Comparison of ENCODE assay signal across 25 cellular contexts in genomic region chr1:84382127-84382526, GRCh38. TPM values are rescaled to one million over a fixed set of nuclear protein-coding genes. Genes with fewer than 3 reads are reported as not detected.
DNase-seq lines count a peak whose midpoint lies in the region; ATAC-seq and TF ChIP-seq lines count a peak whose summit lies in the region.
"Had no signal": no experiment of that assay in that cellular context is flagged by ENCODE, and none has a peak within 500 bp of the region (broad histone marks: within the 10 kb centered on the region; RNA-seq: fewer than 3 reads in every experiment).

No MANE protein-coding gene starts in this region.

- H3T11ph ChIP-seq in H9 (ENCODE audit: low read length), result no peak overlapping the region

- no peak for TF ChIP-seq CTCF in H9 (conservative IDR thresholded peaks at IDR 0.05)
- no peak for TF ChIP-seq CTCF in epithelial cell of esophagus (IDR thresholded peaks at IDR 0.05; ENCODE audit: insufficient read depth, low read depth, low read length, missing control alignments)
- no peak for TF ChIP-seq CTCF in upper lobe of left lung (IDR thresholded peaks at IDR 0.05)

- H4K91ac ChIP-seq in H9 (ENCODE audit: insufficient read length, low read depth, low read length), result no peak overlapping the region

- H2AFZ ChIP-seq in H9 (ENCODE audit: low read length), result peak overlapping the region; percentile 40

- no peaks in the 10 kb centered on the region; the same call in 1 of the 2 replicates for H3K27me3 ChIP-seq in H9 (ENCODE audit: insufficient read depth, low read length)
- no peaks in the 10 kb centered on the region for H3K27me3 ChIP-seq in upper lobe of left lung
- H3K27me3 ChIP-seq: adrenal gland; BLaER1 treated with 17β-estradiol and CSF1 and Interleukin-3, amounts not matched to agents 10 nM and 100 nM; spleen; thyroid gland had no signal

- no peak overlapping the region for H3K27ac Mint-ChIP-seq in H9
- H3K27ac Mint-ChIP-seq: activated CD4-positive, alpha-beta memory T cell treated with anti-CD3 and anti-CD28 coated beads for 36 hours; activated naive CD4-positive, alpha-beta T cell treated with anti-CD3 and anti-CD28 coated beads, Interleukin-2, amount 10 ng/mL, durations not matched to agents 7 days and 5 days; brain; T-helper 1 cell treated with Interleukin-12 subunit alpha and Interleukin-12 subunit beta and Interleukin-4 antibody, amounts not matched to agents 30 μg/mL and 1 μg/mL, for 36 hours had no signal

- no peaks in the 10 kb centered on the region for H3K23me2 ChIP-seq in H9 (ENCODE audit: insufficient read length, low read depth, low read length, poor library complexity, severe bottlenecking)

- H3K4ac ChIP-seq in H9 (ENCODE audit: low read depth, low read length), result no peak overlapping the region

- no peak overlapping the region for H2BK5ac ChIP-seq in H9 (ENCODE audit: insufficient read length, low read length)

- DNase-seq in H9 (no peak), epithelial cell of esophagus (ENCODE audit: low read depth) (peak; percentile 42), renal cortical epithelial cell (ENCODE audit: low read depth) (peak; percentile 46), Right ventricle myocardium superior (no peak), upper lobe of left lung (no peak), Right ventricle myocardium inferior (ENCODE audit: missing footprints) (no peak)
- DNase-seq in stimulated activated CD4-positive, alpha-beta T cell treated with anti-CD3 and anti-CD28 coated beads, Interleukin-12 subunit alpha, Interleukin-12 subunit beta, amount 100 ng/mL, for 4 hours, result no peak
- DNase-seq: activated CD4-positive, alpha-beta memory T cell treated with anti-CD3 and anti-CD28 coated beads for 36 hours; activated CD8-positive, alpha-beta memory T cell treated with anti-CD3 and anti-CD28 coated beads, Interleukin-2, amount 50 U/mL, for 4 hours; activated naive CD4-positive, alpha-beta T cell treated with anti-CD3 and anti-CD28 coated beads, Interleukin-2, amount 10 ng/mL, durations not matched to agents 7 days and 5 days; adrenal gland; GF-D8; left ventricle myocardium superior; NCI-H82; posterior cingulate gyrus; right cardiac atrium; spleen; stimulated activated CD4-positive, alpha-beta T cell treated with anti-CD3 and anti-CD28 coated beads, Interleukin-2, amount 100 ng/mL, for 48 hours; thyroid gland had no signal

- H3K36me3 ChIP-seq in upper lobe of left lung, result no peaks in the 10 kb centered on the region
- H3K36me3 ChIP-seq: adrenal gland; BLaER1 treated with 17β-estradiol and CSF1 and Interleukin-3, amounts not matched to agents 10 nM and 100 nM; spleen; thyroid gland had no signal

- no peak overlapping the region for H2BK12ac ChIP-seq in H9 (ENCODE audit: insufficient read length, low read depth, low read length)

- H3K4me3 ChIP-seq in epithelial cell of esophagus (ENCODE audit: low read length), result no peak overlapping the region
- no peak overlapping the region for H3K4me3 ChIP-seq in upper lobe of left lung
- H3K4me3 ChIP-seq: adrenal gland; BLaER1 treated with 17β-estradiol and CSF1 and Interleukin-3, amounts not matched to agents 10 nM and 100 nM; spleen; thyroid gland had no signal

- no peak overlapping the region for H3K14ac ChIP-seq in H9 (ENCODE audit: insufficient read depth, low read length)

- no peak overlapping the region for H3K56ac ChIP-seq in H9 (ENCODE audit: insufficient read length, low read depth, low read length)

- H3K4me3 Mint-ChIP-seq in H9, result no peak overlapping the region
- H3K4me3 Mint-ChIP-seq: activated CD4-positive, alpha-beta memory T cell treated with anti-CD3 and anti-CD28 coated beads for 36 hours; activated naive CD4-positive, alpha-beta T cell treated with anti-CD3 and anti-CD28 coated beads, Interleukin-2, amount 10 ng/mL, durations not matched to agents 7 days and 5 days; brain; T-helper 1 cell treated with Interleukin-12 subunit alpha and Interleukin-12 subunit beta and Interleukin-4 antibody, amounts not matched to agents 30 μg/mL and 1 μg/mL, for 36 hours had no signal

- intact Hi-C loops in Right ventricle myocardium superior (cut with DNase I), result no loop called here
- intact Hi-C loops in Right ventricle myocardium inferior (cut with DNase I), result no loop called here

- H2BK20ac ChIP-seq in H9 (ENCODE audit: low read depth, low read length, poor library complexity, severe bottlenecking), result no peak overlapping the region

- no peaks in the 10 kb centered on the region; the same call in 1 of the 2 replicates for H3K27me3 Mint-ChIP-seq in H9 (ENCODE audit: low read depth)
- H3K27me3 Mint-ChIP-seq: activated CD4-positive, alpha-beta memory T cell treated with anti-CD3 and anti-CD28 coated beads for 36 hours; activated naive CD4-positive, alpha-beta T cell treated with anti-CD3 and anti-CD28 coated beads, Interleukin-2, amount 10 ng/mL, durations not matched to agents 7 days and 5 days; brain had no signal

- no peak overlapping the region for H4K5ac ChIP-seq in H9 (ENCODE audit: insufficient read length, low read depth, low read length)

- H3K4me1 ChIP-seq in H9 (ENCODE audit: insufficient read depth, low read length) (no peaks in the 10 kb centered on the region), upper lobe of left lung (no peaks in the 10 kb centered on the region)
- H3K4me1 ChIP-seq: BLaER1 treated with 17β-estradiol and CSF1 and Interleukin-3, amounts not matched to agents 10 nM and 100 nM had no signal

- no peak overlapping the region for H3K4me2 ChIP-seq in H9 (ENCODE audit: insufficient read depth, insufficient read length, low read length)
- H3K4me2 ChIP-seq: BLaER1 treated with 17β-estradiol and CSF1 and Interleukin-3, amounts not matched to agents 10 nM and 100 nM had no signal

- H3K18ac ChIP-seq in H9 (ENCODE audit: insufficient read length, low read depth, low read length), result no peak overlapping the region

- no peaks in the 10 kb centered on the region for H3K79me2 ChIP-seq in H9 (ENCODE audit: insufficient read depth, low read length)

- no peak overlapping the region for H4K8ac ChIP-seq in H9 (replicated peaks; ENCODE audit: insufficient read length, low read depth, low read length)

- H2BK15ac ChIP-seq in H9 (ENCODE audit: low read depth, low read length), result no peak overlapping the region

- no peak for ATAC-seq in SK-N-SH treated with all-trans-retinoic acid at 6 μM for 48 hours
- no peak for ATAC-seq in Right ventricle myocardium superior (ENCODE audit: poor library complexity)
- ATAC-seq in upper lobe of left lung (ENCODE audit: low FRiP score in 2 of 2), result no peak
- ATAC-seq in Right ventricle myocardium inferior, result no peak
- ATAC-seq: activated CD4-positive, CD25-positive, alpha-beta regulatory T cell treated with anti-CD3 and anti-CD28 coated beads, Interleukin-2, amount 50 U/mL, for 24 hours; left ventricle myocardium superior; right cardiac atrium had no signal

- no peaks in the 10 kb centered on the region for H3K79me1 ChIP-seq in H9 (ENCODE audit: insufficient read depth, low read depth, low read length, poor library complexity, severe bottlenecking)

- H2BK120ac ChIP-seq in H9 (ENCODE audit: low read depth, low read length, poor library complexity, severe bottlenecking), result no peak overlapping the region

- H3K27ac ChIP-seq in H9 (ENCODE audit: insufficient read length, low read depth, low read length) (no peak overlapping the region), upper lobe of left lung (no peak overlapping the region)
- H3K27ac ChIP-seq: adrenal gland; BLaER1 treated with 17β-estradiol and CSF1 and Interleukin-3, amounts not matched to agents 10 nM and 100 nM; epithelial cell of prostate; spleen; thyroid gland had no signal

- H3K9me3 Mint-ChIP-seq in H9, result no peaks in the 10 kb centered on the region
- H3K9me3 Mint-ChIP-seq: activated CD4-positive, alpha-beta memory T cell treated with anti-CD3 and anti-CD28 coated beads for 36 hours; activated naive CD4-positive, alpha-beta T cell treated with anti-CD3 and anti-CD28 coated beads, Interleukin-2, amount 10 ng/mL, durations not matched to agents 7 days and 5 days; brain; T-helper 1 cell treated with Interleukin-12 subunit alpha and Interleukin-12 subunit beta and Interleukin-4 antibody, amounts not matched to agents 30 μg/mL and 1 μg/mL, for 36 hours had no signal

- no peaks in the 10 kb centered on the region for H4K20me1 ChIP-seq in H9 (ENCODE audit: control insufficient read depth, insufficient read depth, insufficient read length)
- H4K20me1 ChIP-seq: BLaER1 treated with 17β-estradiol and CSF1 and Interleukin-3, amounts not matched to agents 10 nM and 100 nM had no signal

- no peak for TF ChIP-seq POLR2A in upper lobe of left lung (IDR thresholded peaks at IDR 0.05)

- no peaks in the 10 kb centered on the region for H3K36me3 Mint-ChIP-seq in H9 (ENCODE audit: insufficient read depth in 1 of 3, low read depth in 3 of 3)
- H3K36me3 Mint-ChIP-seq: activated CD4-positive, alpha-beta memory T cell treated with anti-CD3 and anti-CD28 coated beads for 36 hours; activated naive CD4-positive, alpha-beta T cell treated with anti-CD3 and anti-CD28 coated beads, Interleukin-2, amount 10 ng/mL, durations not matched to agents 7 days and 5 days; brain had no signal

- TF ChIP-seq EP300 in upper lobe of left lung (IDR thresholded peaks at IDR 0.05), result no peak

- H3K9ac ChIP-seq in H9 (ENCODE audit: extremely low read depth, insufficient read length, low read length), result no peak overlapping the region
- H3K9ac ChIP-seq: BLaER1 treated with 17β-estradiol and CSF1 and Interleukin-3, amounts not matched to agents 10 nM and 100 nM had no signal

- H3K9me3 ChIP-seq in H9 (ENCODE audit: control insufficient read depth, low read depth, low read length) (no peaks in the 10 kb centered on the region), upper lobe of left lung (no peaks in the 10 kb centered on the region)
- H3K9me3 ChIP-seq: adrenal gland; BLaER1 treated with 17β-estradiol and CSF1 and Interleukin-3, amounts not matched to agents 10 nM and 100 nM; spleen; thyroid gland had no signal

- H3K4me1 Mint-ChIP-seq in H9, result peaks cover 6 to 10% of the 10 kb centered on the region in 2 experiments
- H3K4me1 Mint-ChIP-seq: activated naive CD4-positive, alpha-beta T cell treated with anti-CD3 and anti-CD28 coated beads, Interleukin-2, amount 10 ng/mL, durations not matched to agents 7 days and 5 days had no signal

- H2AK5ac ChIP-seq in H9 (ENCODE audit: insufficient read length, low read length), result no peak overlapping the region

- no CpG with 5 or more reads among the region's 3 CpGs for whole genome bisulfite sequencing in H9 (ENCODE audit: extremely low coverage, insufficient read length, low lambda C conversion rate)
- WGBS in upper lobe of left lung, 2 donors, result 83 to 90% methylated on average over 3 of the region's 3 CpGs

- no peak overlapping the region for H3K23ac ChIP-seq in H9 (ENCODE audit: insufficient read length, low read depth, low read length)

TF ChIP-seq in SK-N-SH treated with all-trans-retinoic acid at 6 μM for 48 hours, 23 proteins besides CTCF, POLR2A, EP300 and RAD21 (continues in another document):
- no peak for TF ChIP-seq ARNTL (CRISPR knock-in tag; IDR thresholded peaks at IDR 0.05; ENCODE audit: borderline replicate concordance, low read depth)

RNA-seq across cellular contexts. Expression of gene DNASE2B, which starts 16.2 kb away (rescaled TPM):
- not detected in 2 replicates for total RNA-seq in H9 (2021)
- total RNA-seq in renal cortical epithelial cell, result not detected in 2 replicates
- not detected for total RNA-seq in Right ventricle myocardium superior
- total RNA-seq in upper lobe of left lung, result 10 to 100 TPM in 2 of 6 donors, 1 to 10 TPM in 3, not detected in 1; 1.5 to 14.7 (median 5.5) TPM
- total RNA-seq in Right ventricle myocardium inferior, result not detected
- total RNA-seq: activated CD4-positive, alpha-beta memory T cell treated with anti-CD3 and anti-CD28 coated beads for 36 hours; left ventricle myocardium superior; right cardiac atrium had no signal

Comparison
In these comparisons a context has a peak if more than half of its experiments do, and no peak if none do; other contexts are left out.
1. DNase-seq: peak in epithelial cell of esophagus (single experiment) and renal cortical epithelial cell (single experiment); none in H9 (single experiment), Right ventricle myocardium superior (single experiment), stimulated activated CD4-positive, alpha-beta T cell treated with anti-CD3 and anti-CD28 coated beads, Interleukin-12 subunit alpha, Interleukin-12 subunit beta, amount 100 ng/mL, for 4 hours (single experiment), upper lobe of left lung (0 of 2) and Right ventricle myocardium inferior (single experiment).